11 cellular contexts compared by ENCODE assay signal in genomic region chr10:49076741-49077521, GRCh38. TPM values are rescaled to one million over a fixed set of nuclear protein-coding genes. Genes with fewer than 3 reads are reported as not detected.
DNase-seq lines count a peak whose midpoint lies in the region; ATAC-seq lines count a peak whose summit lies in the region.
"Had no signal": no experiment of that assay in that cellular context is flagged by ENCODE, and none has a peak within 500 bp of the region (broad histone marks: within the 10 kb centered on the region; RNA-seq: fewer than 3 reads in every experiment).

No MANE protein-coding gene starts in this region.

- POLR2A ChIA-PET in activated CD4-positive, alpha-beta memory T cell treated with anti-CD3 and anti-CD28 coated beads for 36 hours (lab: Charles Lee): interaction anchor here (0.6 kb wide), 1 partner anchor 993 kb away, joined by 3 read pairs; no protein-coding TSS in a partner anchor

- CTCF ChIA-PET in activated CD4-positive, alpha-beta memory T cell treated with anti-CD3 and anti-CD28 coated beads for 36 hours (lab: Charles Lee): no interaction called here

- no peaks in the 10 kb centered on the region for H3K9me3 Mint-ChIP-seq in activated CD4-positive, alpha-beta memory T cell treated with anti-CD3 and anti-CD28 coated beads for 36 hours
- H3K9me3 Mint-ChIP-seq: HFFc6 had no signal

- no peak overlapping the region for H3K27ac Mint-ChIP-seq in activated CD4-positive, alpha-beta memory T cell treated with anti-CD3 and anti-CD28 coated beads for 36 hours
- H3K27ac Mint-ChIP-seq: HFFc6 had no signal

- no peak overlapping the region for H3K4me3 Mint-ChIP-seq in activated CD4-positive, alpha-beta memory T cell treated with anti-CD3 and anti-CD28 coated beads for 36 hours
- H3K4me3 Mint-ChIP-seq: HFFc6 had no signal

- ATAC-seq in GM18873 (IDR thresholded peaks at IDR 0.05; ENCODE audit: low FRiP score, unreplicated experiment): peak; percentile 59
- ATAC-seq in HG02642 (IDR thresholded peaks at IDR 0.05; ENCODE audit: poor library complexity, unreplicated experiment): peak; percentile 70

- H3K4me1 Mint-ChIP-seq in activated CD4-positive, alpha-beta memory T cell treated with anti-CD3 and anti-CD28 coated beads for 36 hours (ENCODE audit: low read depth): peaks cover 27% of the 10 kb centered on the region

- DNase-seq in activated CD4-positive, alpha-beta memory T cell treated with anti-CD3 and anti-CD28 coated beads for 36 hours: peak; percentile 46
- peak; percentile 10 to 25 for DNase-seq in stimulated activated CD8-positive, alpha-beta memory T cell treated with anti-CD3 and anti-CD28 coated beads, Interleukin-15, amount 100 ng/mL, for 48 hours (ENCODE audit: low read depth in 2 of 2)
- DNase-seq in hippocampal formation (lab: John Stamatoyannopoulos, UW) (no peak), H4 (ENCODE audit: low spot score) (no peak)
- DNase-seq in activated CD4-positive, CD25-positive, alpha-beta regulatory T cell treated with anti-CD3 and anti-CD28 coated beads, Interleukin-2, amount 50 U/mL, for 72 hours: no peak
- DNase-seq: HFFc6; stimulated activated naive CD4-positive, alpha-beta T cell had no signal

- intact Hi-C loops in activated CD4-positive, alpha-beta memory T cell treated with anti-CD3 and anti-CD28 coated beads for 36 hours (cut with micrococcal nuclease): loop anchor here (5.0 kb wide), 3 partner anchors 85 to 175 kb away; no protein-coding TSS in a partner anchor

- H3K36me3 Mint-ChIP-seq in activated CD4-positive, alpha-beta memory T cell treated with anti-CD3 and anti-CD28 coated beads for 36 hours: no peaks in the 10 kb centered on the region

- peaks cover 8% of the 10 kb centered on the region for H3K27me3 Mint-ChIP-seq in activated CD4-positive, alpha-beta memory T cell treated with anti-CD3 and anti-CD28 coated beads for 36 hours

RNA-seq across cellular contexts. Expression of gene VSTM4, which starts 38.4 kb away (rescaled TPM):
- total RNA-seq in activated CD4-positive, alpha-beta memory T cell treated with anti-CD3 and anti-CD28 coated beads for 36 hours: under 1 TPM; 0.10 to 0.24 TPM
- total RNA-seq in H4 (2014; rRNA removed; shearing (Covaris generic)): 0.23 and 0.29 TPM in 2 replicates
- total RNA-seq: SK-MEL-5 had no signal

RNA-seq across cellular contexts. Expression of gene FAM170B, which starts 56.9 kb away (rescaled TPM):
- total RNA-seq in activated CD4-positive, alpha-beta memory T cell treated with anti-CD3 and anti-CD28 coated beads for 36 hours: not detected
- total RNA-seq in H4 (2014; rRNA removed; shearing (Covaris generic)): not detected in 2 replicates
- total RNA-seq: HFFc6, prostate gland, SK-MEL-5 had no signal

Comparison
In these comparisons a context has a peak if more than half of its experiments do, and no peak if none do; other contexts are left out.
1. DNase-seq: peak in activated CD4-positive, alpha-beta memory T cell treated with anti-CD3 and anti-CD28 coated beads for 36 hours (single experiment) and stimulated activated CD8-positive, alpha-beta memory T cell treated with anti-CD3 and anti-CD28 coated beads, Interleukin-15, amount 100 ng/mL, for 48 hours (2 of 2); none in hippocampal formation (0 of 2), H4 (single experiment) and activated CD4-positive, CD25-positive, alpha-beta regulatory T cell treated with anti-CD3 and anti-CD28 coated beads, Interleukin-2, amount 50 U/mL, for 72 hours (single experiment).